ENCODE assay signal across 8 cellular contexts in genomic region chrX:134718329-134719317, GRCh38.
DNase-seq lines count a peak whose midpoint lies in the region; ATAC-seq and TF ChIP-seq lines count a peak whose summit lies in the region.

No MANE protein-coding gene starts in this region.

- no peaks in the 10 kb centered on the region for H3K27me3 Mint-ChIP-seq in activated CD4-positive, alpha-beta memory T cell treated with anti-CD3 and anti-CD28 coated beads, Interleukin-2, amount 10 ng/mL, durations not matched to agents 7 days and 5 days

- CTCF ChIA-PET in activated CD4-positive, alpha-beta memory T cell treated with anti-CD3 and anti-CD28 coated beads, Interleukin-2, amount 10 ng/mL, durations not matched to agents 7 days and 5 days (lab: Charles Lee), result no interaction called here

- TF ChIP-seq CTCF in AG09319 (IDR thresholded peaks at IDR 0.05; ENCODE audit: low read depth, low read length), result peak; percentile 32
- TF ChIP-seq CTCF in hepatocyte (IDR thresholded peaks at IDR 0.05; ENCODE audit: poor library complexity), result no peak
- no peak for TF ChIP-seq CTCF in upper lobe of left lung (IDR thresholded peaks at IDR 0.05)

- peak overlapping the region; percentile 61 for H3K27ac Mint-ChIP-seq in activated CD4-positive, alpha-beta memory T cell treated with anti-CD3 and anti-CD28 coated beads, Interleukin-2, amount 10 ng/mL, durations not matched to agents 7 days and 5 days

- H2AFZ ChIP-seq in hepatocyte, result no peak overlapping the region

- no peaks in the 10 kb centered on the region for H3K36me3 ChIP-seq in HUES6 (ENCODE audit: control insufficient read depth, insufficient read depth, low read length)
- no peaks in the 10 kb centered on the region for H3K36me3 ChIP-seq in hepatocyte (replicated peaks; ENCODE audit: insufficient read depth, low read depth)
- H3K36me3 ChIP-seq in upper lobe of left lung, result no peaks in the 10 kb centered on the region

- H3K4me1 Mint-ChIP-seq in activated CD4-positive, alpha-beta memory T cell treated with anti-CD3 and anti-CD28 coated beads, Interleukin-2, amount 10 ng/mL, durations not matched to agents 7 days and 5 days, result peaks cover 16% of the 10 kb centered on the region

- H3K36me3 Mint-ChIP-seq in activated CD4-positive, alpha-beta memory T cell treated with anti-CD3 and anti-CD28 coated beads, Interleukin-2, amount 10 ng/mL, durations not matched to agents 7 days and 5 days (ENCODE audit: low read depth), result peaks cover 2% of the 10 kb centered on the region

- no peak overlapping the region for H3K4me3 ChIP-seq in HUES6 (ENCODE audit: low read depth, low read length)
- H3K4me3 ChIP-seq in hepatocyte, result no peak overlapping the region
- no peak overlapping the region for H3K4me3 ChIP-seq in upper lobe of left lung

- H3K9me2 ChIP-seq in hepatocyte (replicated peaks; ENCODE audit: insufficient read depth), result no peaks in the 10 kb centered on the region

- peak in 1 of 4 donors; percentile 72 for TF ChIP-seq EP300 in upper lobe of left lung (IDR thresholded peaks at IDR 0.05)

- H3K27me3 ChIP-seq in HUES6 (ENCODE audit: control insufficient read depth, insufficient read depth, low read length), result no peaks in the 10 kb centered on the region; the same call in 1 of the 2 replicates
- H3K27me3 ChIP-seq in hepatocyte, result no peaks in the 10 kb centered on the region
- no peaks in the 10 kb centered on the region for H3K27me3 ChIP-seq in upper lobe of left lung

- H3K27ac ChIP-seq in HUES6 (ENCODE audit: low read depth, low read length) (peak overlapping the region; percentile 46; the same call in 1 of the 2 replicates), hepatocyte (peak overlapping the region; percentile 63), upper lobe of left lung (peak overlapping the region in 3 of 4 donors; percentile 5 to 53 (median 21))

- ATAC-seq in GM18870 (IDR thresholded peaks at IDR 0.05; ENCODE audit: unreplicated experiment) (peak; percentile 60), upper lobe of left lung (ENCODE audit: low FRiP score in 2 of 2) (peak; percentile 83 to 87), HG03025 (IDR thresholded peaks at IDR 0.05; ENCODE audit: low FRiP score, unreplicated experiment) (no peak)

- H4K20me1 ChIP-seq in hepatocyte (ENCODE audit: insufficient read depth, poor library complexity, severe bottlenecking), result no peaks in the 10 kb centered on the region

- H3K79me2 ChIP-seq in hepatocyte, result no peaks in the 10 kb centered on the region

- no peak for TF ChIP-seq POLR2A in upper lobe of left lung (IDR thresholded peaks at IDR 0.05)

- POLR2A ChIA-PET in activated CD4-positive, alpha-beta memory T cell treated with anti-CD3 and anti-CD28 coated beads, Interleukin-2, amount 10 ng/mL, durations not matched to agents 7 days and 5 days (lab: Charles Lee), result no interaction called here

- H3K9me3 ChIP-seq in HUES6 (ENCODE audit: control insufficient read depth, insufficient read depth, low read depth, low read length) (0 out of 2 replicates have a peak, but pooled peaks cover 2% of the 10 kb centered on the region), hepatocyte (ENCODE audit: low read depth) (no peaks in the 10 kb centered on the region), upper lobe of left lung (no peaks in the 10 kb centered on the region)

- H3K4me3 Mint-ChIP-seq in activated CD4-positive, alpha-beta memory T cell treated with anti-CD3 and anti-CD28 coated beads, Interleukin-2, amount 10 ng/mL, durations not matched to agents 7 days and 5 days, result no peak overlapping the region

- H3K9ac ChIP-seq in HUES6 (ENCODE audit: low read length), result no peak overlapping the region

- H3K4me1 ChIP-seq in HUES6 (ENCODE audit: control insufficient read depth, insufficient read depth, low read length), result peaks cover 45% of the 10 kb centered on the region
- H3K4me1 ChIP-seq in hepatocyte (ENCODE audit: insufficient read depth), result peaks cover 4% of the 10 kb centered on the region
- peaks cover 0 to 8% (median 0%) of the 10 kb centered on the region in 4 donors for H3K4me1 ChIP-seq in upper lobe of left lung

- H3K4me2 ChIP-seq in hepatocyte, result no peak overlapping the region

- peak; percentile 80 for DNase-seq in AG09319 (ENCODE audit: extremely low read depth, low read depth)
- peak; percentile 47 for DNase-seq in activated CD4-positive, alpha-beta memory T cell treated with anti-CD3 and anti-CD28 coated beads, Interleukin-2, amount 10 ng/mL, durations not matched to agents 7 days and 5 days
- peak; percentile 72 for DNase-seq in hepatocyte (ENCODE audit: low spot score)
- DNase-seq in upper lobe of left lung, result peak in 1 of 2 donors; percentile 86
- no peak for DNase-seq in SHP77 (lab: John Stamatoyannopoulos, UW)

- 43% methylated on average over 7 of the region's 7 CpGs for WGBS in hepatocyte (ENCODE audit: low lambda C conversion rate, missing lambda C conversion rate)
- 40 to 49% methylated on average over 2 to 7 of the region's 7 CpGs for WGBS in upper lobe of left lung, 2 donors

- H3K9me3 Mint-ChIP-seq in activated CD4-positive, alpha-beta memory T cell treated with anti-CD3 and anti-CD28 coated beads, Interleukin-2, amount 10 ng/mL, durations not matched to agents 7 days and 5 days, result peaks cover 3% of the 10 kb centered on the region

Comparison
In these comparisons a context has a peak if more than half of its experiments do, and no peak if none do; other contexts are left out.
1. DNase-seq: peak in AG09319 (single experiment), activated CD4-positive, alpha-beta memory T cell treated with anti-CD3 and anti-CD28 coated beads, Interleukin-2, amount 10 ng/mL, durations not matched to agents 7 days and 5 days (single experiment) and hepatocyte (single experiment); none in SHP77 (0 of 2).
2. Peak in every context shown above with its lines, with median percentiles within 50 percentile points of each other: H3K27ac ChIP-seq.